Comparison of ENCODE assay signal across 1 cellular context in the genomic region with DNA sequence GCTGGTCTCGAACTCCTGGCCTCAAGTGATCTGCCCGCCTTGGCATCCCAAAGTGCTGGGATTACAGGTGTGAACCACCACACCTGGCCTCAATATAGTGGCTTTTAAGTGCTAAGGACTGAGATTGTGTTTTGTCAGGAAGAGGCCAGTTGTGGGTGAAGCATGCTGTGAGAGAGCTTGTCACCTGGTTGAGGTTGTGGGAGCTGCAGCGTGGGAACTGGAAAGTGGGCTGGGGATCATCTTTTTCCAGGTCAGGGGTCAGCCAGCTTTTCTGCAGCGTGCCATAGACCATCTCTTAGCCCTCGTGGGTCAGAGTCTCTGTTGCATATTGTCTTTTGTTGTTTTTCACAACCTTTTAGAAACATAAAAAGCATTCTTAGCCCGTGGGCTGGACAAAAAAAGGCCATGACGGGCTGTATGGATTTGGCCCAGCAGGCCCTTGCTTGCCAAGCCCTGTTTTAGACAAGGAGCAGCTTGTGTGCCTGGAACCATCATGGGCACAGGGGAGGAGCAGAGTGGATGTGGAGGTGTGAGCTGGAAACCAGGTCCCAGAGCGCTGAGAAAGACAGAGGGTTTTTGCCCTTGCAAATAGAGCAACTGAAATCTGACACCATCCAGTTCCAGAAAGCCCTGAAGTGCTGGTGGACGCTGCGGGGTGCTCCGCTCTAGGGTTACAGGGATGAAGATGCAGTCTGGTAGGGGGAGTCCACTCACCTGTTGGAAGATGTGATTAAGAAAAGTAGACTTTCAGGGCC.
TF ChIP-seq lines count a peak whose summit lies in the region.

No MANE protein-coding gene starts in this region.

TF ChIP-seq in IMR-90, 13 proteins besides CTCF, POLR2A, EP300 and RAD21:
- TF ChIP-seq MAZ (IDR thresholded peaks at IDR 0.05; ENCODE audit: borderline replicate concordance, low read depth, low read length) (no peak), FOS (IDR thresholded peaks at IDR 0.05; ENCODE audit: low read depth, low read length) (no peak), RCOR1 (IDR thresholded peaks at IDR 0.05; ENCODE audit: insufficient replicate concordance, low read length) (no peak), MXI1 (IDR thresholded peaks at IDR 0.05; ENCODE audit: borderline replicate concordance, low read depth, low read length) (no peak), SMC3 (IDR thresholded peaks at IDR 0.05; ENCODE audit: low read depth, low read length) (no peak), MAFK (IDR thresholded peaks at IDR 0.05; ENCODE audit: low read depth, low read length) (no peak), BHLHE40 (IDR thresholded peaks at IDR 0.05; ENCODE audit: low read depth, low read length) (no peak), NFE2L2 (IDR thresholded peaks at IDR 0.05; ENCODE audit: low read depth, low read length) (no peak), RFX5 (IDR thresholded peaks at IDR 0.05; ENCODE audit: low read depth, low read length) (no peak), CEBPB (IDR thresholded peaks at IDR 0.05; ENCODE audit: low read depth, low read length) (no peak), CHD1 (IDR thresholded peaks at IDR 0.05; ENCODE audit: low read depth, low read length) (no peak)
- TF ChIP-seq, protein P1, sequence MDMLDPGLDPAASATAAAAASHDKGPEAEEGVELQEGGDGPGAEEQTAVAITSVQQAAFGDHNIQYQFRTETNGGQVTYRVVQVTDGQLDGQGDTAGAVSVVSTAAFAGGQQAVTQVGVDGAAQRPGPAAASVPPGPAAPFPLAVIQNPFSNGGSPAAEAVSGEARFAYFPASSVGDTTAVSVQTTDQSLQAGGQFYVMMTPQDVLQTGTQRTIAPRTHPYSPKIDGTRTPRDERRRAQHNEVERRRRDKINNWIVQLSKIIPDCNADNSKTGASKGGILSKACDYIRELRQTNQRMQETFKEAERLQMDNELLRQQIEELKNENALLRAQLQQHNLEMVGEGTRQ (IDR thresholded peaks at IDR 0.05; ENCODE audit: low read depth, low read length): no peak
- TF ChIP-seq, protein P2, sequence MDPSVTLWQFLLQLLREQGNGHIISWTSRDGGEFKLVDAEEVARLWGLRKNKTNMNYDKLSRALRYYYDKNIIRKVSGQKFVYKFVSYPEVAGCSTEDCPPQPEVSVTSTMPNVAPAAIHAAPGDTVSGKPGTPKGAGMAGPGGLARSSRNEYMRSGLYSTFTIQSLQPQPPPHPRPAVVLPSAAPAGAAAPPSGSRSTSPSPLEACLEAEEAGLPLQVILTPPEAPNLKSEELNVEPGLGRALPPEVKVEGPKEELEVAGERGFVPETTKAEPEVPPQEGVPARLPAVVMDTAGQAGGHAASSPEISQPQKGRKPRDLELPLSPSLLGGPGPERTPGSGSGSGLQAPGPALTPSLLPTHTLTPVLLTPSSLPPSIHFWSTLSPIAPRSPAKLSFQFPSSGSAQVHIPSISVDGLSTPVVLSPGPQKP (IDR thresholded peaks at IDR 0.05; ENCODE audit: borderline replicate concordance, low read depth, low read length): no peak
TF ChIP-seq in IMR-90: peak in this region for 0.
